Comparison of ENCODE assay signal across 13 cellular contexts in genomic region chr12:127964717-127965116, GRCh38.
DNase-seq lines count a peak whose midpoint lies in the region; ATAC-seq, FAIRE-seq and TF ChIP-seq lines count a peak whose summit lies in the region.
"Had no signal": no experiment of that assay in that cellular context is flagged by ENCODE, and none has a peak within 500 bp of the region (broad histone marks: within the 10 kb centered on the region; RNA-seq: fewer than 3 reads in every experiment).

No MANE protein-coding gene starts in this region.

- BruUV-seq in Panc1 (replicated peaks; lab: Mats Ljungman, UMichigan) (no TSS peak), Calu3 (replicated peaks; lab: Mats Ljungman, UMichigan) (no TSS peak)

- POLR2A ChIA-PET in Panc1 (lab: Charles Lee), result no interaction called here
- POLR2A ChIA-PET in CD4-positive, alpha-beta T cell (lab: Charles Lee), result no interaction called here

- DNase-seq in AG08395 (ENCODE audit: low spot score) (peak; percentile 38), H54 (ENCODE audit: insufficient read length, low spot score) (no peak), Panc1 (ENCODE audit: low read depth, low spot score) (no peak), fibroblast of villous mesenchyme (ENCODE audit: low read depth) (peak; percentile 78), Calu3 (no peak), head of caudate nucleus (no peak)
- DNase-seq in activated T-cell treated with anti-CD3 and anti-CD28 coated beads, Interleukin-2, amount 50 U/mL, for 48 hours, result no peak
- no peak for DNase-seq in CD4-positive, alpha-beta T cell
- DNase-seq: activated CD8-positive, alpha-beta memory T cell treated with anti-CD3 and anti-CD28 coated beads, Interleukin-2, amount 50 U/mL, for 4 hours; anterior cingulate cortex; stimulated activated CD4-positive, alpha-beta T cell treated with anti-CD3 and anti-CD28 coated beads, Interleukin-4, amount 100 ng/mL, for 1 hour; stimulated activated naive CD4-positive, alpha-beta T cell had no signal

- H3K4me3 Mint-ChIP-seq in Calu3 (ENCODE audit: low read depth, unreplicated experiment), result no peak overlapping the region
- H3K4me3 Mint-ChIP-seq in CD4-positive, alpha-beta T cell, result no peak overlapping the region

- CTCF ChIA-PET in Panc1 (lab: Charles Lee), result no interaction called here
- CTCF ChIA-PET in Calu3 (lab: Charles Lee), result no interaction called here
- CTCF ChIA-PET in CD4-positive, alpha-beta T cell (lab: Charles Lee), result no interaction called here

- H3K36me3 ChIP-seq in Panc1 (ENCODE audit: control insufficient read depth, insufficient read depth, low read length), result no peaks in the 10 kb centered on the region

- H3K4me1 ChIP-seq in Panc1 (ENCODE audit: control insufficient read depth, insufficient read depth, low read length), result no peaks in the 10 kb centered on the region

- in situ Hi-C loops in Panc1 (cut with HindIII; ENCODE audit: low pct_unique_long_range_greater_than_20kb, low sequenced_read_pairs), result no loop called here

- H3K9me3 ChIP-seq in Panc1 (ENCODE audit: control insufficient read depth, insufficient read depth, low read depth, low read length), result no peaks in the 10 kb centered on the region
- H3K9me3 ChIP-seq in CD4-positive, alpha-beta T cell (ENCODE audit: control insufficient read depth, low read length), result no peaks in the 10 kb centered on the region

- H3K9me3 Mint-ChIP-seq in Calu3 (ENCODE audit: low read depth, unreplicated experiment), result peaks cover 16% of the 10 kb centered on the region
- peaks cover 11% of the 10 kb centered on the region for H3K9me3 Mint-ChIP-seq in CD4-positive, alpha-beta T cell

- no peak overlapping the region for H3K27ac ChIP-seq in Panc1 (ENCODE audit: low read length)
- no peak overlapping the region for H3K27ac ChIP-seq in CD4-positive, alpha-beta T cell (ENCODE audit: low read depth, low read length)

- H3K27ac Mint-ChIP-seq in Calu3 (ENCODE audit: unreplicated experiment), result no peak overlapping the region
- no peak overlapping the region for H3K27ac Mint-ChIP-seq in CD4-positive, alpha-beta T cell

- H3K4me1 Mint-ChIP-seq in Calu3 (ENCODE audit: low read depth, unreplicated experiment), result no peaks in the 10 kb centered on the region
- H3K4me1 Mint-ChIP-seq in CD4-positive, alpha-beta T cell (ENCODE audit: low read depth), result no peaks in the 10 kb centered on the region

- intact Hi-C loops in Panc1 (cut with micrococcal nuclease; ENCODE audit: unreplicated experiment) (no loop called here), Calu3 (cut with micrococcal nuclease; ENCODE audit: unreplicated experiment) (no loop called here), head of caudate nucleus (cut with DNase I) (no loop called here)
- intact Hi-C loops in CD4-positive, alpha-beta T cell (cut with DNase I, micrococcal nuclease), result no loop called here

- TF ChIP-seq CTCF in Panc1 (IDR thresholded peaks at IDR 0.05) (peak; percentile 33), fibroblast of villous mesenchyme (IDR thresholded peaks at IDR 0.05; ENCODE audit: insufficient read depth, low read depth, low read length) (peak; percentile 51), Calu3 (IDR thresholded peaks at IDR 0.05; ENCODE audit: unreplicated experiment) (no peak)
- no peak for TF ChIP-seq CTCF in CD4-positive, alpha-beta T cell (IDR thresholded peaks at IDR 0.05)

- peak; percentile 41 for FAIRE-seq in H54 (lab: Jason Lieb, UNC)
- FAIRE-seq: endothelial cell of umbilical vein had no signal

- no peaks in the 10 kb centered on the region for H3K36me3 Mint-ChIP-seq in Calu3 (ENCODE audit: insufficient read depth, unreplicated experiment)
- no peaks in the 10 kb centered on the region for H3K36me3 Mint-ChIP-seq in CD4-positive, alpha-beta T cell (ENCODE audit: low read depth)

- no peak for TF ChIP-seq POLR2A in H54 (IDR thresholded peaks at IDR 0.05; ENCODE audit: low read depth, low read length)

- H3K4me3 ChIP-seq in Panc1 (ENCODE audit: low read depth in 2 of 2, low read length in 2 of 2), result no peak overlapping the region
- H3K4me3 ChIP-seq in fibroblast of villous mesenchyme (ENCODE audit: low read depth, low read length), result no peak overlapping the region

- ATAC-seq in Panc1, result no peak
- ATAC-seq in CD4-positive, alpha-beta T cell (ENCODE audit: poor library complexity), result no peak

- no peaks in the 10 kb centered on the region for H3K27me3 Mint-ChIP-seq in Calu3 (ENCODE audit: unreplicated experiment)
- no peaks in the 10 kb centered on the region for H3K27me3 Mint-ChIP-seq in CD4-positive, alpha-beta T cell

- H3K27me3 ChIP-seq in Panc1 (ENCODE audit: control insufficient read depth, insufficient read depth, low read length), result no peaks in the 10 kb centered on the region
- H3K27me3 ChIP-seq in CD4-positive, alpha-beta T cell (ENCODE audit: control insufficient read depth, insufficient read depth, low read length), result no peaks in the 10 kb centered on the region

Comparison
In these comparisons a context has a peak if more than half of its experiments do, and no peak if none do; other contexts are left out.
1. DNase-seq: peak in AG08395 (single experiment) and fibroblast of villous mesenchyme (single experiment); none in H54 (single experiment), Panc1 (single experiment), Calu3 (single experiment), head of caudate nucleus (0 of 42), activated T-cell treated with anti-CD3 and anti-CD28 coated beads, Interleukin-2, amount 50 U/mL, for 48 hours (0 of 2) and CD4-positive, alpha-beta T cell (0 of 10).
2. CTCF ChIP-seq: peak in Panc1 (single experiment) and fibroblast of villous mesenchyme (single experiment); none in Calu3 (single experiment) and CD4-positive, alpha-beta T cell (single experiment).